In the genomic region with DNA sequence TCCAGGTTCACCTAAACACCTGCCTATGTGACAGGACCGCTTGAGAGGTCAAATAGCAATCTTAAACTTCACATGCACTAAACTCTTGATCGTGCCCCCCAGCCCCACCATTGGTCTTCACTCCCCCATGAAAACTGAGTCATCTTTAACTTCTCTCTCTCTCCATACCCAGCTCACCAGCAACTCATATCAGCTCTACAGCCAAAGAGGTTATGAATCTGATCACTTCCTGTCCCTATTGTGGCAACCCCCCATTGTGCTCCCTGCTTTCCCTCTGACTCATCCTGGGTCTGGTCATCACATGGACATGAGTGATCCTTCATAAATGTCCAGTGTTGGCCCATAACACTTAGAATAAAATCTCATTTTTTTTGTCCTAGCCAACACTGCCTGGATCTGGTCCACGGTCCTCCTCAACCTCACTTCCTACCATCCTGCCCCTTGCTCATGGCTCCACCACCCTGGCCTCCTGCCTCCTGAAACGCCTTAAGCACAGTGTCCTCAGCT, we compare ENCODE assay signal across 1 cellular context.
TF ChIP-seq lines count a peak whose summit lies in the region.

No MANE protein-coding gene starts in this region.

TF ChIP-seq in IMR-90, 13 proteins besides CTCF, POLR2A, EP300 and RAD21 (continued from another document):
- TF ChIP-seq MAZ (IDR thresholded peaks at IDR 0.05; ENCODE audit: borderline replicate concordance, low read depth, low read length) (peak; percentile 50), CEBPB (IDR thresholded peaks at IDR 0.05; ENCODE audit: low read depth, low read length) (peak; percentile 70)
TF ChIP-seq in IMR-90: peak in this region for 8.
